1 cellular context compared by ENCODE assay signal in the genomic region with DNA sequence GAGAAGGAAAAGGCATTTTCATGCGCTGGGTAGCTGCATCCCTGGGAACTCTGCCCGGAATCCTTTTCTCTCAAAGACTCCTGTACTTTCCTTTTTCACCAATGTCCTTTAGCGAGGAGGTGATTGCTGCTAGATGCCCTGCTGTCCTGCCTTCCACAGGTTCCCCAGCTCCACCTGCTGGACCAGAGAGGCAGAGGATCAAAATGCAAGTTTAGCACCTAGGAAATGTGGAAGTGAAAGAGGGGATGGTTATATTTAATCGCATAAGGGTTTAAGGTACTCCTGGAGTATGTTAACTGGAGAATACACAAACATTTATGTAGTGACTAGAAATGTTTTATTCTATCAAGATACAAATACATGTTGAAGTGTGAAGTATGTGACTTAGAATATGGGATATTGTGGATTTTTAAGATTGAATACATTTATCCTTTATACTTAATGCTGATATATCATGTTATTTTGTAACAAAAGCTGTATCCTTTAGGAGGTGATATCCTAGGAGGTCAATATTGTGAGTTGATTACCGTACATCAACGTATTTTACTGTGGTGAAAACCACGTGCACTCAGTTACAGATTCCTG.
TF ChIP-seq lines count a peak whose summit lies in the region.

No MANE protein-coding gene starts in this region.

TF ChIP-seq in GM12878, 131 proteins besides CTCF, POLR2A, EP300 and RAD21 (continued from another document):
- TF ChIP-seq SMC3 (IDR thresholded peaks at IDR 0.05; ENCODE audit: borderline replicate concordance, low read length): peak; percentile 45; the same call in 1 of the 2 replicates
- peak; percentile 36; the same call in 1 of the 2 replicates for TF ChIP-seq NBN (IDR thresholded peaks at IDR 0.05)
TF ChIP-seq in GM12878: peak in this region for 11.
